In genomic region chr3:186519021-186519658, GRCh38 we compare ENCODE assay signal across 9 cellular contexts. TPM values are rescaled to one million over a fixed set of nuclear protein-coding genes. Genes with fewer than 3 reads are reported as not detected.
A peak's percentile ranks its signal among the peaks of the same experiment; 100 is the strongest.
DNase-seq lines count a peak whose midpoint lies in the region; ATAC-seq lines count a peak whose summit lies in the region.
"Had no signal": no experiment of that assay in that cellular context is flagged by ENCODE, and none has a peak within 500 bp of the region (broad histone marks: within the 10 kb centered on the region; RNA-seq: fewer than 3 reads in every experiment).

No MANE protein-coding gene starts in this region.

- intact Hi-C loops in cardiac septum (cut with DNase I): no loop called here

- peak; percentile 48 for DNase-seq in HT1080 (ENCODE audit: low read depth)
- DNase-seq in activated CD8-positive, alpha-beta memory T cell treated with anti-CD3 and anti-CD28 coated beads, Interleukin-2, amount 50 U/mL, for 24 hours (ENCODE audit: extremely low read depth): peak; percentile 24
- peak; percentile 71 for DNase-seq in stimulated activated CD4-positive, alpha-beta T cell treated with anti-CD3 and anti-CD28 coated beads, Interleukin-15, amount 100 ng/mL, for 24 hours
- DNase-seq in kidney tubule cell (ENCODE audit: low spot score): no peak
- no peak for DNase-seq in cardiac septum (ENCODE audit: low spot score)
- DNase-seq in hippocampal formation (lab: John Stamatoyannopoulos, UW): no peak
- DNase-seq in NCI-H146 treated with DMSO at 0.1 percent for 48 hours (lab: John Stamatoyannopoulos, UW; ENCODE audit: unreplicated experiment): no peak

- peak; percentile 45 for ATAC-seq in GM18511 (IDR thresholded peaks at IDR 0.05; ENCODE audit: unreplicated experiment)

RNA-seq across cellular contexts. Expression of gene CRYGS, which starts 25.0 kb away (rescaled TPM):
- total RNA-seq in HT1080 (2014; rRNA removed; shearing (Covaris generic)): 0.13 and 0.94 TPM in 2 replicates
- 0.12 TPM in 2 replicates for polyA plus RNA-seq in HT1080 (2015; cell fraction: cytosol; rRNA removed)
- polyA plus RNA-seq in HT1080 (2015; cell fraction: nucleus; rRNA removed): 4.4 and 4.8 TPM in 2 replicates
- 1.8 TPM for total RNA-seq in cardiac septum
- total RNA-seq: epithelial cell of proximal tubule had no signal

RNA-seq across cellular contexts. Expression of gene TBCCD1, which starts 48.0 kb away (rescaled TPM):
- total RNA-seq in HT1080 (2014; rRNA removed; shearing (Covaris generic)): 21.8 and 28.3 TPM in 2 replicates
- polyA plus RNA-seq in HT1080 (2015; cell fraction: cytosol; rRNA removed): 15.3 and 16.1 TPM in 2 replicates
- 19.0 and 19.1 TPM in 2 replicates for polyA plus RNA-seq in HT1080 (2015; cell fraction: nucleus; rRNA removed)
- 7.8 TPM for total RNA-seq in cardiac septum

RNA-seq across cellular contexts. Expression of gene DNAJB11, which starts 51.4 kb away (rescaled TPM):
- total RNA-seq in HT1080 (2014; rRNA removed; shearing (Covaris generic)): 103 and 104 TPM in 2 replicates
- polyA plus RNA-seq in HT1080 (2015; cell fraction: cytosol; rRNA removed): 96.1 and 103 TPM in 2 replicates
- polyA plus RNA-seq in HT1080 (2015; cell fraction: nucleus; rRNA removed): 106 and 131 TPM in 2 replicates
- 34.3 TPM for total RNA-seq in cardiac septum

Comparison
In these comparisons a context has a peak if more than half of its experiments do, and no peak if none do; other contexts are left out.
1. DNase-seq: peak in HT1080 (single experiment), activated CD8-positive, alpha-beta memory T cell treated with anti-CD3 and anti-CD28 coated beads, Interleukin-2, amount 50 U/mL, for 24 hours (single experiment) and stimulated activated CD4-positive, alpha-beta T cell treated with anti-CD3 and anti-CD28 coated beads, Interleukin-15, amount 100 ng/mL, for 24 hours (single experiment); none in kidney tubule cell (single experiment), cardiac septum (single experiment), hippocampal formation (0 of 2) and NCI-H146 treated with DMSO at 0.1 percent for 48 hours (single experiment).